ENCODE assay signal across 16 cellular contexts in the genomic region with DNA sequence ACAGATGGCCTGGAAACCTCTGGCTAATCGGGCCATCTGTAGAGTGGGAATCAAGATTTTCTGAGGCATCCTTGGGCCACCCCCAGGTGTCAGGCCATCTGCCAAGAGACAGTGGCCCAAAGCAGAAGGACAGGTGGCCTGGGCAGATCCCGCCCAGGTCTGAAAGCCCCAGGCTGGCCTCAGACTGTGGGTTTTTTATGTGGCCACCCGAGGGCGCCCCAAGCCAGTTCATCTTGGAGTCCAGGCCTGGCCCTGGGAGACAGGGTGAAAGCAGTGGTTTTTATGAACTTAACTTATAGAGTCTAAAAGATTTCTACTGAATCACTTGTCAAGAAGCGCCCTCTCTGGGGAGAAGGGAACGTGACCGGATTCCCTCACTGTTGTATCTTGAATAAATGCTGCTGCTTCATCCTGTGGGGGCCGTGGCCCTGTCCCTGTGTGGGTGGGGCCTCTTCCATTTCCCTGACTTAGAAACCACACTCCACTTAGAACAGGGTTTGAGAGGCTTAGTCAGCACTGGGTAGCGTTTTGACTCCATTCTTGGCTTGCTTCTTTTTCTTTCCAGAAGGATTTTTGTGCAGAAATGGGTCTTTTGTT. TPM values are rescaled to one million over a fixed set of nuclear protein-coding genes. Genes with fewer than 3 reads are reported as not detected.
DNase-seq lines count a peak whose midpoint lies in the region; FAIRE-seq and TF ChIP-seq lines count a peak whose summit lies in the region.
"Not testable (repeated sequence)": the region's sequence is repeated elsewhere in the genome, so short reads cannot be mapped to it uniquely, and the experiment has no call there.
"Had no signal": no experiment of that assay in that cellular context is flagged by ENCODE, and none has a peak within 500 bp of the region (broad histone marks: within the 10 kb centered on the region; RNA-seq: fewer than 3 reads in every experiment).

No MANE protein-coding gene starts in this region.

- H3K4me1 Mint-ChIP-seq in activated CD4-positive, alpha-beta memory T cell treated with anti-CD3 and anti-CD28 coated beads for 36 hours (ENCODE audit: low read depth); neural progenitor cell: not testable (repeated sequence)

- not testable (repeated sequence) for H3K4me3 ChIP-seq in AG04449 (ENCODE audit: low read depth, low read length); MM.1S (ENCODE audit: low read length); PC-9; brain microvascular endothelial cell (ENCODE audit: low read depth, low read length); neural progenitor cell

- in situ Hi-C loops in brain microvascular endothelial cell (cut with HindIII; ENCODE audit: low pct_ligation_motif_present, low sequenced_read_pairs), result not testable (repeated sequence)

- not testable (repeated sequence) for H2AFZ ChIP-seq in MM.1S (ENCODE audit: low read length); PC-9; neural progenitor cell (replicated peaks)

- not testable (repeated sequence) for H3F3A ChIP-seq in MM.1S (ENCODE audit: insufficient read depth, low read length); PC-9 (ENCODE audit: insufficient read depth, low read depth); neural progenitor cell (ENCODE audit: low read depth)

- H3K9ac ChIP-seq in MM.1S (ENCODE audit: low read length); neural progenitor cell: not testable (repeated sequence)

- not testable (repeated sequence) for H3K36me3 Mint-ChIP-seq in activated CD4-positive, alpha-beta memory T cell treated with anti-CD3 and anti-CD28 coated beads for 36 hours; neural progenitor cell

- H4K20me1 ChIP-seq in MM.1S (ENCODE audit: insufficient read depth, low read length); PC-9 (ENCODE audit: insufficient read depth); neural progenitor cell (ENCODE audit: low read depth): not testable (repeated sequence)

- H3K79me2 ChIP-seq in MM.1S (ENCODE audit: low read length); PC-9 (ENCODE audit: low read depth); neural progenitor cell (ENCODE audit: low read depth): not testable (repeated sequence)

- H3K27me3 Mint-ChIP-seq in activated CD4-positive, alpha-beta memory T cell treated with anti-CD3 and anti-CD28 coated beads for 36 hours; neural progenitor cell (ENCODE audit: insufficient read depth, low read depth): not testable (repeated sequence)

- not testable (repeated sequence) for H3K27me3 ChIP-seq in MM.1S (replicated peaks; ENCODE audit: insufficient read depth, low read length); PC-9 (ENCODE audit: insufficient read depth, low read depth); brain microvascular endothelial cell (replicated peaks); neural progenitor cell

- H3K9me3 Mint-ChIP-seq in activated CD4-positive, alpha-beta memory T cell treated with anti-CD3 and anti-CD28 coated beads for 36 hours; neural progenitor cell: not testable (repeated sequence)

- H3K9me2 ChIP-seq in MM.1S (replicated peaks; ENCODE audit: insufficient read depth, low read length); PC-9 (ENCODE audit: insufficient read depth): not testable (repeated sequence)

- not testable (repeated sequence) for H3K4me1 ChIP-seq in MM.1S (ENCODE audit: low read length); PC-9 (replicated peaks; ENCODE audit: insufficient read depth); neural progenitor cell

- CTCF ChIA-PET in AG04449 (lab: Yijun Ruan, JAX); PC-9 (lab: Charles Lee); activated CD4-positive, alpha-beta memory T cell treated with anti-CD3 and anti-CD28 coated beads for 36 hours (lab: Charles Lee): not testable (repeated sequence)

- not testable (repeated sequence) for H3K9me3 ChIP-seq in MM.1S (replicated peaks; ENCODE audit: insufficient read depth, low read length); PC-9 (ENCODE audit: insufficient read depth, low read depth); neural progenitor cell (ENCODE audit: low read depth)

- POLR2A ChIA-PET in AG04449 (lab: Yijun Ruan, JAX); PC-9 (lab: Charles Lee; ENCODE audit: unreplicated experiment); activated CD4-positive, alpha-beta memory T cell treated with anti-CD3 and anti-CD28 coated beads for 36 hours (lab: Charles Lee): not testable (repeated sequence)

- DNase-seq in AG04449 (ENCODE audit: low read depth, low spot score), result not testable (repeated sequence)
- DNase-seq in MM.1S (peak; percentile 31), PC-9 (peak in 1 of 2 experiments; percentile 42), brain microvascular endothelial cell (peak; percentile 67), glomerular visceral epithelial cell (ENCODE audit: extremely low spot score) (peak; percentile 44), neural progenitor cell (ENCODE audit: low spot score) (peak; percentile 14)
- DNase-seq in activated CD4-positive, alpha-beta memory T cell treated with anti-CD3 and anti-CD28 coated beads for 36 hours, result peak; percentile 49

- not testable (repeated sequence) for H3K27ac Mint-ChIP-seq in activated CD4-positive, alpha-beta memory T cell treated with anti-CD3 and anti-CD28 coated beads for 36 hours; neural progenitor cell

- peak; percentile 93 for FAIRE-seq in G401.6 (lab: Jason Lieb, UNC)

- intact Hi-C loops in PC-9 (cut with micrococcal nuclease; ENCODE audit: unreplicated experiment); activated CD4-positive, alpha-beta memory T cell treated with anti-CD3 and anti-CD28 coated beads for 36 hours (cut with micrococcal nuclease): not testable (repeated sequence)

- H3K4me2 ChIP-seq in MM.1S (ENCODE audit: low read depth, low read length); PC-9; neural progenitor cell: not testable (repeated sequence)

- TF ChIP-seq CTCF in AG04449 (IDR thresholded peaks at IDR 0.05; ENCODE audit: insufficient read depth, low read length, missing control alignments) (peak; percentile 2), MM.1S (IDR thresholded peaks at IDR 0.05; ENCODE audit: low read length) (peak; percentile 23; the same call in 1 of the 2 replicates), PC-9 (conservative IDR thresholded peaks at IDR 0.05) (peak; percentile 31; the same call in 1 of the 2 replicates), brain microvascular endothelial cell (IDR thresholded peaks at IDR 0.05; ENCODE audit: low read depth, low read length, missing control alignments) (peak; percentile 27), neural progenitor cell (IDR thresholded peaks at IDR 0.05) (peak; percentile 38)

- not testable (repeated sequence) for BruUV-seq in PC-9 (replicated peaks; lab: Mats Ljungman, UMichigan)

- not testable (repeated sequence) for H3K4me3 Mint-ChIP-seq in activated CD4-positive, alpha-beta memory T cell treated with anti-CD3 and anti-CD28 coated beads for 36 hours; neural progenitor cell

- H3K27ac ChIP-seq in MM.1S (ENCODE audit: low read length); PC-9; brain microvascular endothelial cell; neural progenitor cell: not testable (repeated sequence)

- H3K36me3 ChIP-seq in MM.1S (replicated peaks; ENCODE audit: insufficient read depth, low read length); PC-9 (ENCODE audit: low read depth); brain microvascular endothelial cell (replicated peaks); neural progenitor cell: not testable (repeated sequence)

RNA-seq across cellular contexts. Expression of gene GGTLC2, which starts 8.1 kb away (rescaled TPM):
- not detected in 2 replicates for total RNA-seq in PC-9 (2021)
- not detected for total RNA-seq in activated CD4-positive, alpha-beta memory T cell treated with anti-CD3 and anti-CD28 coated beads for 36 hours
- not detected in 2 replicates for total RNA-seq in neural progenitor cell (ENCODE audit: low replicate concordance)
- total RNA-seq: activated T-cell treated with anti-CD3 and anti-CD28 coated beads, Interleukin-2, amount 50 U/mL, for 4 hours; adrenal gland; CD4-positive, alpha-beta memory T cell; cerebellum; H4; MCF 10A; omental fat pad; sciatic nerve had no signal
